1 cellular context compared by ENCODE assay signal in the genomic region with DNA sequence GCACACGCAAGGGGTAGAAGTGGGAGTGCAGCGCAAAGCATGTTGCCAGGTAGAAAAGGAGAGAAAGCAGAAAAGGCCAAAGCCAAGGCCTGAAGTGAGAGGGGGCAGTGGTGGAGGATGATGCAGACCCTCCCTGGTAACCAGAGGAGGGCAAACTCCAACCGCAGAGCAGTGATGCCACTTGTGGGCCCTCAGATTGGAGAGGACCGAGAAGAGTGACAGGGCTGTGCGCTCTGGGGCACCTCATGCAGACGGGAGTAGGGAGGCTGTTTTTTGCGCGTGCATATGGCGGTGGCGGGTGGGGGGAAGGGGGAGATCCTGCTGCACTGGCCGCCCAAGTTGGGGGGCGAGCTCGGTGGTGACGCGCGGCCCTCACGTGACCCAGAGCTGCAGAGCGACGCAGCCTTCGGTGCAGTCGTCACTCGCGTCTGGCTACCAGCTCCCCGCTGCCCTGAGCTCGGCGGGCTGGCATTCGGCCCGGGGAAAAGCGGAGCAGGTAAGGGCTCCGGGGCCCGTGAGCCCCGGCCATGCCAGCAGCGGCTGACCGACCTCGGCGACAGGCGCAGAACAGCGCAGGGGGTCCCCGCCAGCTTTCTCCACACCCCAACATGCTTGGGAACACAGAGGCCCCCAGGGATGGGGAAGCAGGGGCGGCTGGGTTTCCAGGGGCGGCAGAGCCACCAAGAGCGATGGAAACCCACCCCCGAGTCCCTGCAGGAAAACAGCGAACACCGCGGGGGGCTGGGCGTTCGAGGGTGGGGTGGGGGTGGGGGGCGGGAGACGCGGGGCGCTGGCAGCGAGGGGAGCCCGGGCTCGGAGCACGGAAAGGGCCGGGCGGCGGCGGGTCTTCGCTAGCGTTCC.
TF ChIP-seq lines count a peak whose summit lies in the region.

A gene (plus strand): TSS at position 421 of the 861 bp plus-strand sequence. CDS start 984 bp downstream, outside the sequence.

TF ChIP-seq in HEK293, 187 proteins besides CTCF, POLR2A, EP300 and RAD21 (continued from another document and continues in another):
- TF ChIP-seq, protein P1, sequence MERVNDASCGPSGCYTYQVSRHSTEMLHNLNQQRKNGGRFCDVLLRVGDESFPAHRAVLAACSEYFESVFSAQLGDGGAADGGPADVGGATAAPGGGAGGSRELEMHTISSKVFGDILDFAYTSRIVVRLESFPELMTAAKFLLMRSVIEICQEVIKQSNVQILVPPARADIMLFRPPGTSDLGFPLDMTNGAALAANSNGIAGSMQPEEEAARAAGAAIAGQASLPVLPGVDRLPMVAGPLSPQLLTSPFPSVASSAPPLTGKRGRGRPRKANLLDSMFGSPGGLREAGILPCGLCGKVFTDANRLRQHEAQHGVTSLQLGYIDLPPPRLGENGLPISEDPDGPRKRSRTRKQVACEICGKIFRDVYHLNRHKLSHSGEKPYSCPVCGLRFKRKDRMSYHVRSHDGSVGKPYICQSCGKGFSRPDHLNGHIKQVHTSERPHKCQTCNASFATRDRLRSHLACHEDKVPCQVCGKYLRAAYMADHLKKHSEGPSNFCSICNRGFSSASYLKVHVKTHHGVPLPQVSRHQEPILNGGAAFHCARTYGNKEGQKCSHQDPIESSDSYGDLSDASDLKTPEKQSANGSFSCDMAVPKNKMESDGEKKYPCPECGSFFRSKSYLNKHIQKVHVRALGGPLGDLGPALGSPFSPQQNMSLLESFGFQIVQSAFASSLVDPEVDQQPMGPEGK (tag by site-specific recombination; IDR thresholded peaks at IDR 0.05) = peak; percentile 99
- TF ChIP-seq, protein P2, sequence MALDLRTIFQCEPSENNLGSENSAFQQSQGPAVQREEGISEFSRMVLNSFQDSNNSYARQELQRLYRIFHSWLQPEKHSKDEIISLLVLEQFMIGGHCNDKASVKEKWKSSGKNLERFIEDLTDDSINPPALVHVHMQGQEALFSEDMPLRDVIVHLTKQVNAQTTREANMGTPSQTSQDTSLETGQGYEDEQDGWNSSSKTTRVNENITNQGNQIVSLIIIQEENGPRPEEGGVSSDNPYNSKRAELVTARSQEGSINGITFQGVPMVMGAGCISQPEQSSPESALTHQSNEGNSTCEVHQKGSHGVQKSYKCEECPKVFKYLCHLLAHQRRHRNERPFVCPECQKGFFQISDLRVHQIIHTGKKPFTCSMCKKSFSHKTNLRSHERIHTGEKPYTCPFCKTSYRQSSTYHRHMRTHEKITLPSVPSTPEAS (tag by site-specific recombination; IDR thresholded peaks at IDR 0.05) = no peak
- TF ChIP-seq, protein P3, sequence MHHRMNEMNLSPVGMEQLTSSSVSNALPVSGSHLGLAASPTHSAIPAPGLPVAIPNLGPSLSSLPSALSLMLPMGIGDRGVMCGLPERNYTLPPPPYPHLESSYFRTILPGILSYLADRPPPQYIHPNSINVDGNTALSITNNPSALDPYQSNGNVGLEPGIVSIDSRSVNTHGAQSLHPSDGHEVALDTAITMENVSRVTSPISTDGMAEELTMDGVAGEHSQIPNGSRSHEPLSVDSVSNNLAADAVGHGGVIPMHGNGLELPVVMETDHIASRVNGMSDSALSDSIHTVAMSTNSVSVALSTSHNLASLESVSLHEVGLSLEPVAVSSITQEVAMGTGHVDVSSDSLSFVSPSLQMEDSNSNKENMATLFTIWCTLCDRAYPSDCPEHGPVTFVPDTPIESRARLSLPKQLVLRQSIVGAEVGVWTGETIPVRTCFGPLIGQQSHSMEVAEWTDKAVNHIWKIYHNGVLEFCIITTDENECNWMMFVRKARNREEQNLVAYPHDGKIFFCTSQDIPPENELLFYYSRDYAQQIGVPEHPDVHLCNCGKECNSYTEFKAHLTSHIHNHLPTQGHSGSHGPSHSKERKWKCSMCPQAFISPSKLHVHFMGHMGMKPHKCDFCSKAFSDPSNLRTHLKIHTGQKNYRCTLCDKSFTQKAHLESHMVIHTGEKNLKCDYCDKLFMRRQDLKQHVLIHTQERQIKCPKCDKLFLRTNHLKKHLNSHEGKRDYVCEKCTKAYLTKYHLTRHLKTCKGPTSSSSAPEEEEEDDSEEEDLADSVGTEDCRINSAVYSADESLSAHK (tag by site-specific recombination; IDR thresholded peaks at IDR 0.05) = no peak
- TF ChIP-seq ZNF670 (tag by site-specific recombination; IDR thresholded peaks at IDR 0.05; ENCODE audit: low read depth) (no peak), ZEB2 (tag by site-specific recombination; IDR thresholded peaks at IDR 0.05) (no peak), ZNF350 (tag by site-specific recombination; IDR thresholded peaks at IDR 0.05) (no peak), ZNF174 (tag by site-specific recombination; IDR thresholded peaks at IDR 0.05) (no peak), ZNF521 (tag by site-specific recombination; IDR thresholded peaks at IDR 0.05) (no peak), ZNF654 (tag by site-specific recombination; IDR thresholded peaks at IDR 0.05; ENCODE audit: low read depth) (no peak), OVOL3 (tag by site-specific recombination; IDR thresholded peaks at IDR 0.05) (no peak), GLIS2 (tag by site-specific recombination; IDR thresholded peaks at IDR 0.05) (peak; percentile 85), ZSCAN23 (tag by site-specific recombination; IDR thresholded peaks at IDR 0.05) (no peak), ZNF184 (tag by site-specific recombination; IDR thresholded peaks at IDR 0.05) (no peak), ZNF530 (tag by site-specific recombination; IDR thresholded peaks at IDR 0.05; ENCODE audit: low read depth) (no peak), ZBTB20 (tag by site-specific recombination; IDR thresholded peaks at IDR 0.05) (peak; percentile 86; the same call in 1 of the 2 replicates), SCRT2 (tag by site-specific recombination; IDR thresholded peaks at IDR 0.05) (peak; percentile 76), IKZF3 (tag by site-specific recombination; IDR thresholded peaks at IDR 0.05) (no peak), ZSCAN30 (tag by site-specific recombination; IDR thresholded peaks at IDR 0.05) (no peak), ZNF114 (tag by site-specific recombination; IDR thresholded peaks at IDR 0.05) (no peak), ZNF274 (IDR thresholded peaks at IDR 0.05; ENCODE audit: low read length) (no peak), ZNF274 (tag by site-specific recombination; IDR thresholded peaks at IDR 0.05; ENCODE audit: borderline replicate concordance) (no peak), ZNF473 (tag by site-specific recombination; IDR thresholded peaks at IDR 0.05) (no peak), ZNF555 (tag by site-specific recombination; conservative IDR thresholded peaks at IDR 0.05) (no peak), ZBTB7A (tag by site-specific recombination; IDR thresholded peaks at IDR 0.05; ENCODE audit: low read depth) (no peak), ZNF175 (tag by site-specific recombination; IDR thresholded peaks at IDR 0.05) (no peak), ZFP41 (tag by site-specific recombination; IDR thresholded peaks at IDR 0.05; ENCODE audit: borderline replicate concordance) (no peak), ZNF140 (tag by site-specific recombination; IDR thresholded peaks at IDR 0.05) (no peak), ZNF202 (tag by site-specific recombination; IDR thresholded peaks at IDR 0.05; ENCODE audit: borderline replicate concordance) (no peak), SALL2 (tag by site-specific recombination; IDR thresholded peaks at IDR 0.05; ENCODE audit: borderline replicate concordance) (no peak), GLI2 (tag by site-specific recombination; IDR thresholded peaks at IDR 0.05; ENCODE audit: borderline replicate concordance, low read depth) (no peak), ZNF133 (tag by site-specific recombination; IDR thresholded peaks at IDR 0.05) (no peak)
- TF ChIP-seq, protein P4, sequence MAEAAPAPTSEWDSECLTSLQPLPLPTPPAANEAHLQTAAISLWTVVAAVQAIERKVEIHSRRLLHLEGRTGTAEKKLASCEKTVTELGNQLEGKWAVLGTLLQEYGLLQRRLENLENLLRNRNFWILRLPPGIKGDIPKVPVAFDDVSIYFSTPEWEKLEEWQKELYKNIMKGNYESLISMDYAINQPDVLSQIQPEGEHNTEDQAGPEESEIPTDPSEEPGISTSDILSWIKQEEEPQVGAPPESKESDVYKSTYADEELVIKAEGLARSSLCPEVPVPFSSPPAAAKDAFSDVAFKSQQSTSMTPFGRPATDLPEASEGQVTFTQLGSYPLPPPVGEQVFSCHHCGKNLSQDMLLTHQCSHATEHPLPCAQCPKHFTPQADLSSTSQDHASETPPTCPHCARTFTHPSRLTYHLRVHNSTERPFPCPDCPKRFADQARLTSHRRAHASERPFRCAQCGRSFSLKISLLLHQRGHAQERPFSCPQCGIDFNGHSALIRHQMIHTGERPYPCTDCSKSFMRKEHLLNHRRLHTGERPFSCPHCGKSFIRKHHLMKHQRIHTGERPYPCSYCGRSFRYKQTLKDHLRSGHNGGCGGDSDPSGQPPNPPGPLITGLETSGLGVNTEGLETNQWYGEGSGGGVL (tag by site-specific recombination; IDR thresholded peaks at IDR 0.05) = peak; percentile 96
- TF ChIP-seq, protein P5, sequence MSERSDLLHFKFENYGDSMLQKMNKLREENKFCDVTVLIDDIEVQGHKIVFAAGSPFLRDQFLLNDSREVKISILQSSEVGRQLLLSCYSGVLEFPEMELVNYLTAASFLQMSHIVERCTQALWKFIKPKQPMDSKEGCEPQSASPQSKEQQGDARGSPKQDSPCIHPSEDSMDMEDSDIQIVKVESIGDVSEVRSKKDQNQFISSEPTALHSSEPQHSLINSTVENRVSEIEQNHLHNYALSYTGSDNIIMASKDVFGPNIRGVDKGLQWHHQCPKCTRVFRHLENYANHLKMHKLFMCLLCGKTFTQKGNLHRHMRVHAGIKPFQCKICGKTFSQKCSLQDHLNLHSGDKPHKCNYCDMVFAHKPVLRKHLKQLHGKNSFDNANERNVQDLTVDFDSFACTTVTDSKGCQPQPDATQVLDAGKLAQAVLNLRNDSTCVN (tag by site-specific recombination; optimal IDR thresholded peaks at IDR 0.05) = peak; percentile 90
- TF ChIP-seq, protein P6, sequence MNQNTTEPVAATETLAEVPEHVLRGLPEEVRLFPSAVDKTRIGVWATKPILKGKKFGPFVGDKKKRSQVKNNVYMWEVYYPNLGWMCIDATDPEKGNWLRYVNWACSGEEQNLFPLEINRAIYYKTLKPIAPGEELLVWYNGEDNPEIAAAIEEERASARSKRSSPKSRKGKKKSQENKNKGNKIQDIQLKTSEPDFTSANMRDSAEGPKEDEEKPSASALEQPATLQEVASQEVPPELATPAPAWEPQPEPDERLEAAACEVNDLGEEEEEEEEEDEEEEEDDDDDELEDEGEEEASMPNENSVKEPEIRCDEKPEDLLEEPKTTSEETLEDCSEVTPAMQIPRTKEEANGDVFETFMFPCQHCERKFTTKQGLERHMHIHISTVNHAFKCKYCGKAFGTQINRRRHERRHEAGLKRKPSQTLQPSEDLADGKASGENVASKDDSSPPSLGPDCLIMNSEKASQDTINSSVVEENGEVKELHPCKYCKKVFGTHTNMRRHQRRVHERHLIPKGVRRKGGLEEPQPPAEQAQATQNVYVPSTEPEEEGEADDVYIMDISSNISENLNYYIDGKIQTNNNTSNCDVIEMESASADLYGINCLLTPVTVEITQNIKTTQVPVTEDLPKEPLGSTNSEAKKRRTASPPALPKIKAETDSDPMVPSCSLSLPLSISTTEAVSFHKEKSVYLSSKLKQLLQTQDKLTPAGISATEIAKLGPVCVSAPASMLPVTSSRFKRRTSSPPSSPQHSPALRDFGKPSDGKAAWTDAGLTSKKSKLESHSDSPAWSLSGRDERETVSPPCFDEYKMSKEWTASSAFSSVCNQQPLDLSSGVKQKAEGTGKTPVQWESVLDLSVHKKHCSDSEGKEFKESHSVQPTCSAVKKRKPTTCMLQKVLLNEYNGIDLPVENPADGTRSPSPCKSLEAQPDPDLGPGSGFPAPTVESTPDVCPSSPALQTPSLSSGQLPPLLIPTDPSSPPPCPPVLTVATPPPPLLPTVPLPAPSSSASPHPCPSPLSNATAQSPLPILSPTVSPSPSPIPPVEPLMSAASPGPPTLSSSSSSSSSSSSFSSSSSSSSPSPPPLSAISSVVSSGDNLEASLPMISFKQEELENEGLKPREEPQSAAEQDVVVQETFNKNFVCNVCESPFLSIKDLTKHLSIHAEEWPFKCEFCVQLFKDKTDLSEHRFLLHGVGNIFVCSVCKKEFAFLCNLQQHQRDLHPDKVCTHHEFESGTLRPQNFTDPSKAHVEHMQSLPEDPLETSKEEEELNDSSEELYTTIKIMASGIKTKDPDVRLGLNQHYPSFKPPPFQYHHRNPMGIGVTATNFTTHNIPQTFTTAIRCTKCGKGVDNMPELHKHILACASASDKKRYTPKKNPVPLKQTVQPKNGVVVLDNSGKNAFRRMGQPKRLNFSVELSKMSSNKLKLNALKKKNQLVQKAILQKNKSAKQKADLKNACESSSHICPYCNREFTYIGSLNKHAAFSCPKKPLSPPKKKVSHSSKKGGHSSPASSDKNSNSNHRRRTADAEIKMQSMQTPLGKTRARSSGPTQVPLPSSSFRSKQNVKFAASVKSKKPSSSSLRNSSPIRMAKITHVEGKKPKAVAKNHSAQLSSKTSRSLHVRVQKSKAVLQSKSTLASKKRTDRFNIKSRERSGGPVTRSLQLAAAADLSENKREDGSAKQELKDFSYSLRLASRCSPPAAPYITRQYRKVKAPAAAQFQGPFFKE (tag by site-specific recombination; IDR thresholded peaks at IDR 0.05; ENCODE audit: borderline replicate concordance) = no peak
- TF ChIP-seq, protein P7, sequence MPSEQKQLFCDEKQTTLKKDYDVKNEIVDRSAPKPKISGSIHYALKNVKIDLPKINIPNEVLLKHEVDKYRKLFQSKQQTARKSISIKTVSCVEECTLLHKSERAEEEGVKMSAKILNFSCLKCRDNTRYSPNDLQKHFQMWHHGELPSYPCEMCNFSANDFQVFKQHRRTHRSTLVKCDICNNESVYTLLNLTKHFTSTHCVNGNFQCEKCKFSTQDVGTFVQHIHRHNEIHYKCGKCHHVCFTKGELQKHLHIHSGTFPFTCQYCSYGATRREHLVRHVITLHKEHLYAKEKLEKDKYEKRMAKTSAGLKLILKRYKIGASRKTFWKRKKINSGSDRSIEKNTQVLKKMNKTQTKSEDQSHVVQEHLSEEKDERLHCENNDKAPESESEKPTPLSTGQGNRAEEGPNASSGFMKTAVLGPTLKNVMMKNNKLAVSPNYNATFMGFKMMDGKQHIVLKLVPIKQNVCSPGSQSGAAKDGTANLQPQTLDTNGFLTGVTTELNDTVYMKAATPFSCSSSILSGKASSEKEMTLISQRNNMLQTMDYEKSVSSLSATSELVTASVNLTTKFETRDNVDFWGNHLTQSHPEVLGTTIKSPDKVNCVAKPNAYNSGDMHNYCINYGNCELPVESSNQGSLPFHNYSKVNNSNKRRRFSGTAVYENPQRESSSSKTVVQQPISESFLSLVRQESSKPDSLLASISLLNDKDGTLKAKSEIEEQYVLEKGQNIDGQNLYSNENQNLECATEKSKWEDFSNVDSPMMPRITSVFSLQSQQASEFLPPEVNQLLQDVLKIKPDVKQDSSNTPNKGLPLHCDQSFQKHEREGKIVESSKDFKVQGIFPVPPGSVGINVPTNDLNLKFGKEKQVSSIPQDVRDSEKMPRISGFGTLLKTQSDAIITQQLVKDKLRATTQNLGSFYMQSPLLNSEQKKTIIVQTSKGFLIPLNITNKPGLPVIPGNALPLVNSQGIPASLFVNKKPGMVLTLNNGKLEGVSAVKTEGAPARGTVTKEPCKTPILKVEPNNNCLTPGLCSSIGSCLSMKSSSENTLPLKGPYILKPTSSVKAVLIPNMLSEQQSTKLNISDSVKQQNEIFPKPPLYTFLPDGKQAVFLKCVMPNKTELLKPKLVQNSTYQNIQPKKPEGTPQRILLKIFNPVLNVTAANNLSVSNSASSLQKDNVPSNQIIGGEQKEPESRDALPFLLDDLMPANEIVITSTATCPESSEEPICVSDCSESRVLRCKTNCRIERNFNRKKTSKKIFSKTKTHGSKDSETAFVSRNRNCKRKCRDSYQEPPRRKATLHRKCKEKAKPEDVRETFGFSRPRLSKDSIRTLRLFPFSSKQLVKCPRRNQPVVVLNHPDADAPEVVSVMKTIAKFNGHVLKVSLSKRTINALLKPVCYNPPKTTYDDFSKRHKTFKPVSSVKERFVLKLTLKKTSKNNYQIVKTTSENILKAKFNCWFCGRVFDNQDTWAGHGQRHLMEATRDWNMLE (tag by site-specific recombination; conservative IDR thresholded peaks at IDR 0.05; ENCODE audit: low read depth) = no peak
